Comparison of ENCODE assay signal across 31 cellular contexts in the genomic region with DNA sequence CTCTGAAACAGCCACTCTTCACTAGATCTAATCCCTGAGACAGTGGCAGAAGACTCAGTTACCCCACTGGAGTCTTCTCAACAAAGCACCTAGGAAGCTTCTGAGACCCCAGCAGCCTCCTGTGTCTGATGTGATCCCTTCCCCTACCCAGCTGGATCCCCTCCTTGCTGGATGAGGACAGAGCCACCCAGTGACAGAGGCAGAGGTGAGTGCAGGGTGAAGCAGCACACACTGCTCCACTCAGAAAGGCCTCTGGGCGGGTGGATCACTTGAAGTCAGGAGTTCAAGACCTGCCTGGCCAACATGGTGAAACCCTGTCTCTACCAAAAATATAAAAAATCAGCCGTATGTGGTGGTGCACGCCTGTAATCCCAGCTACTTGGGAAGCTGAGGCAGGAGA. TPM values are rescaled to one million over a fixed set of nuclear protein-coding genes. Genes with fewer than 3 reads are reported as not detected.
A peak's percentile ranks its signal among the peaks of the same experiment; 100 is the strongest.
DNase-seq lines count a peak whose midpoint lies in the region; ATAC-seq and TF ChIP-seq lines count a peak whose summit lies in the region.
"Had no signal": no experiment of that assay in that cellular context is flagged by ENCODE, and none has a peak within 500 bp of the region (broad histone marks: within the 10 kb centered on the region; RNA-seq: fewer than 3 reads in every experiment).

No MANE protein-coding gene starts in this region.

- CTCF ChIA-PET in CD4-positive, alpha-beta T cell (lab: Charles Lee), result interaction anchor here (1.2 to 2.5 kb wide), 2 partner anchors 15 to 23 kb away, joined by 3 to 9 read pairs; no protein-coding TSS in a partner anchor

- peak overlapping the region; percentile 45 for H3K27ac Mint-ChIP-seq in activated T-cell treated with anti-CD3 and anti-CD28 coated beads, Interleukin-2, amount 50 U/mL, for 24 hours
- H3K27ac Mint-ChIP-seq in CD4-positive, alpha-beta T cell, result no peak overlapping the region

- H3K9me3 ChIP-seq in Loucy (ENCODE audit: insufficient read depth, low read depth, low read length) (no peaks in the 10 kb centered on the region), stomach smooth muscle (ENCODE audit: control insufficient read depth in 2 of 2, low read length in 2 of 2) (no peaks in the 10 kb centered on the region)
- no peaks in the 10 kb centered on the region for H3K9me3 ChIP-seq in CD4-positive, alpha-beta T cell (ENCODE audit: control insufficient read depth, low read length)
- H3K9me3 ChIP-seq: pancreas had no signal

- no peaks in the 10 kb centered on the region for H3K9me2 ChIP-seq in Loucy (replicated peaks; ENCODE audit: low read depth, low read length)

- no peaks in the 10 kb centered on the region for H3K9me3 Mint-ChIP-seq in activated T-cell treated with anti-CD3 and anti-CD28 coated beads, Interleukin-2, amount 50 U/mL, for 24 hours
- H3K9me3 Mint-ChIP-seq in CD4-positive, alpha-beta T cell, result no peaks in the 10 kb centered on the region
- H3K9me3 Mint-ChIP-seq: activated naive CD4-positive, alpha-beta T cell treated with anti-CD3 and anti-CD28 coated beads, Interleukin-2, amount 10 ng/mL, durations not matched to agents 7 days and 5 days; central memory CD8-positive, alpha-beta T cell; naive thymus-derived CD8-positive, alpha-beta T cell; T-cell had no signal

- H3K27me3 ChIP-seq in Loucy (ENCODE audit: insufficient read depth, low read length, poor library complexity, severe bottlenecking), result no peaks in the 10 kb centered on the region
- H3K27me3 ChIP-seq in stomach smooth muscle (ENCODE audit: control insufficient read depth in 1 of 2, insufficient read depth in 2 of 2, low read length in 2 of 2), result no peaks in the 10 kb centered on the region
- no peaks in the 10 kb centered on the region for H3K27me3 ChIP-seq in CD4-positive, alpha-beta T cell (ENCODE audit: control insufficient read depth, insufficient read depth, low read length)
- H3K27me3 ChIP-seq: dorsolateral prefrontal cortex, pancreas had no signal

- POLR2A ChIA-PET in CD4-positive, alpha-beta T cell (lab: Charles Lee), result interaction anchor here (2.5 kb wide), 1 partner anchor 22 kb away, joined by 7 read pairs; no protein-coding TSS in a partner anchor

- DNase-seq in activated T-cell treated with anti-CD3 and anti-CD28 coated beads, Interleukin-2, amount 50 U/mL, for 24 hours, result peak; percentile 15
- no peak for DNase-seq in activated T-cell treated with anti-CD3 and anti-CD28 coated beads, Interleukin-2, amount 50 U/mL, for 1 hour
- DNase-seq in mesenteric fat pad (ENCODE audit: low spot score) (peak; percentile 62), NCI-H1436 (lab: John Stamatoyannopoulos, UW) (no peak)
- DNase-seq in CD4-positive, alpha-beta T cell, result no peak
- DNase-seq in activated CD8-positive, alpha-beta memory T cell treated with anti-CD3 and anti-CD28 coated beads, Interleukin-2, amount 50 U/mL, for 48 hours, result no peak
- DNase-seq: activated CD4-positive, alpha-beta T cell treated with anti-CD3 and anti-CD28 coated beads, Interleukin-2, amount 50 U/mL, for 48 hours; activated naive CD4-positive, alpha-beta T cell treated with anti-CD3 and anti-CD28 coated beads, Interleukin-2, amount 10 ng/mL, durations not matched to agents 7 days and 5 days; EL; GOT3; KG1; MM.1S; naive thymus-derived CD8-positive, alpha-beta T cell; NCI-H2081; NCI-H226; NCI-H82; stimulated activated CD4-positive, alpha-beta T cell treated with anti-CD3 and anti-CD28 coated beads, Interleukin-2, amount 100 ng/mL, for 48 hours; T-cell had no signal

- peaks cover 45% of the 10 kb centered on the region for H3K4me1 Mint-ChIP-seq in activated T-cell treated with anti-CD3 and anti-CD28 coated beads, Interleukin-2, amount 50 U/mL, for 24 hours (ENCODE audit: low read depth)
- H3K4me1 Mint-ChIP-seq in CD4-positive, alpha-beta T cell (ENCODE audit: low read depth), result peaks cover 47% of the 10 kb centered on the region

- H3K27me3 Mint-ChIP-seq in activated T-cell treated with anti-CD3 and anti-CD28 coated beads, Interleukin-2, amount 50 U/mL, for 24 hours, result no peaks in the 10 kb centered on the region
- no peaks in the 10 kb centered on the region for H3K27me3 Mint-ChIP-seq in CD4-positive, alpha-beta T cell
- H3K27me3 Mint-ChIP-seq: activated naive CD4-positive, alpha-beta T cell treated with anti-CD3 and anti-CD28 coated beads, Interleukin-2, amount 10 ng/mL, durations not matched to agents 7 days and 5 days; central memory CD8-positive, alpha-beta T cell; naive thymus-derived CD8-positive, alpha-beta T cell; T-cell had no signal

- H3K9ac ChIP-seq in Loucy (ENCODE audit: low read depth, low read length, poor library complexity, severe bottlenecking) (peak overlapping the region; percentile 50), stomach smooth muscle (ENCODE audit: low read length in 2 of 2) (peak overlapping the region in 1 of 2 donors; percentile 47)

- no peak for ATAC-seq in CD4-positive, alpha-beta T cell (ENCODE audit: poor library complexity)
- ATAC-seq: activated CD4-positive, CD25-positive, alpha-beta regulatory T cell treated with anti-CD3 and anti-CD28 coated beads, Interleukin-2, amount 50 U/mL, for 24 hours; GM12878; naive thymus-derived CD8-positive, alpha-beta T cell; pancreas; T-cell had no signal

- H3K79me2 ChIP-seq in Loucy (ENCODE audit: insufficient read depth, low read length), result peaks cover 6% of the 10 kb centered on the region; the same call in 1 of the 2 replicates

- H3K36me3 Mint-ChIP-seq in activated T-cell treated with anti-CD3 and anti-CD28 coated beads, Interleukin-2, amount 50 U/mL, for 24 hours (ENCODE audit: low read depth), result peaks cover 67% of the 10 kb centered on the region
- peaks cover 75% of the 10 kb centered on the region for H3K36me3 Mint-ChIP-seq in CD4-positive, alpha-beta T cell (ENCODE audit: low read depth)

- H3K4me1 ChIP-seq in Loucy (ENCODE audit: insufficient read depth, low read length, poor library complexity, severe bottlenecking) (peaks cover 42% of the 10 kb centered on the region), stomach smooth muscle (ENCODE audit: control insufficient read depth, insufficient read depth, low read length) (peaks cover 55% of the 10 kb centered on the region)

- intact Hi-C loops in CD4-positive, alpha-beta T cell (cut with DNase I, micrococcal nuclease), result no loop called here

- H4K20me1 ChIP-seq in Loucy (ENCODE audit: insufficient read depth, low read length, poor library complexity, severe bottlenecking), result no peaks in the 10 kb centered on the region

- no peak overlapping the region for H3K4me3 Mint-ChIP-seq in activated T-cell treated with anti-CD3 and anti-CD28 coated beads, Interleukin-2, amount 50 U/mL, for 24 hours
- H3K4me3 Mint-ChIP-seq in CD4-positive, alpha-beta T cell, result no peak overlapping the region

- H3K4me3 ChIP-seq in Loucy (ENCODE audit: low read length, poor library complexity, severe bottlenecking), result no peak overlapping the region
- no peak overlapping the region for H3K4me3 ChIP-seq in stomach smooth muscle (ENCODE audit: low read length in 2 of 2)
- H3K4me3 ChIP-seq: dorsolateral prefrontal cortex, GM12878 had no signal

- H3K36me3 ChIP-seq in Loucy (ENCODE audit: insufficient read depth, low read length), result no peaks in the 10 kb centered on the region
- peaks cover 20 to 27% of the 10 kb centered on the region in 2 donors for H3K36me3 ChIP-seq in stomach smooth muscle (ENCODE audit: control insufficient read depth in 2 of 2, insufficient read depth in 2 of 2, low read length in 2 of 2)

- peak overlapping the region; percentile 18 for H3K4me2 ChIP-seq in Loucy (ENCODE audit: low read depth, low read length, poor library complexity, severe bottlenecking)

- no peak overlapping the region for H2AFZ ChIP-seq in Loucy (ENCODE audit: low read length)

- no peaks in the 10 kb centered on the region for H3F3A ChIP-seq in Loucy (ENCODE audit: low read depth)

- H3K27ac ChIP-seq in stomach smooth muscle (ENCODE audit: low read length), result peak overlapping the region; percentile 6
- H3K27ac ChIP-seq in CD4-positive, alpha-beta T cell (ENCODE audit: low read depth, low read length), result no peak overlapping the region

- TF ChIP-seq CTCF in Loucy (conservative IDR thresholded peaks at IDR 0.05; ENCODE audit: low read length), result no peak
- no peak for TF ChIP-seq CTCF in CD4-positive, alpha-beta T cell (IDR thresholded peaks at IDR 0.05)

RNA-seq across cellular contexts. Expression of a gene that starts 2.7 kb away (rescaled TPM):
- total RNA-seq in mesenteric fat pad, result 46.2 TPM
- 10 to 100 TPM; 17.7 to 21.0 TPM for total RNA-seq in CD4-positive, alpha-beta T cell

RNA-seq across cellular contexts. Expression of a gene that starts 21.0 kb away (rescaled TPM):
- total RNA-seq in mesenteric fat pad, result 195 TPM
- under 1 TPM in 1 of 2 experiments, not detected in 1; 0.49 TPM for total RNA-seq in CD4-positive, alpha-beta T cell

RNA-seq across cellular contexts. Expression of a gene that starts 26.6 kb away (rescaled TPM):
- 210 TPM for total RNA-seq in mesenteric fat pad
- 1 to 10 TPM; 2.3 to 3.0 TPM for total RNA-seq in CD4-positive, alpha-beta T cell

RNA-seq across cellular contexts. Expression of a gene that starts 26.8 kb away (rescaled TPM):
- total RNA-seq in mesenteric fat pad, result not detected
- under 1 TPM; 0.22 to 0.49 TPM for total RNA-seq in CD4-positive, alpha-beta T cell
- total RNA-seq: A172, astrocyte, endothelial cell of umbilical vein, glomerular endothelial cell, RPMI7951, SK-MEL-5 had no signal

Comparison
In these comparisons a context has a peak if more than half of its experiments do, and no peak if none do; other contexts are left out.
1. DNase-seq: peak in activated T-cell treated with anti-CD3 and anti-CD28 coated beads, Interleukin-2, amount 50 U/mL, for 24 hours (single experiment) and mesenteric fat pad (single experiment); none in activated T-cell treated with anti-CD3 and anti-CD28 coated beads, Interleukin-2, amount 50 U/mL, for 1 hour (single experiment), CD4-positive, alpha-beta T cell (0 of 10), activated CD8-positive, alpha-beta memory T cell treated with anti-CD3 and anti-CD28 coated beads, Interleukin-2, amount 50 U/mL, for 48 hours (single experiment) and NCI-H1436 (single experiment).
2. RNA of a gene that starts 21.0 kb away (total RNA-seq): 195 TPM in mesenteric fat pad (single experiment); 0.49 TPM in CD4-positive, alpha-beta T cell; every median in the first group is over 100 times any median in the second.
3. RNA of a gene that starts 26.6 kb away (total RNA-seq): 210 TPM in mesenteric fat pad (single experiment); 2.3 to 3.0 TPM in CD4-positive, alpha-beta T cell; every median in the first group is over 10 times any median in the second.